Comparison of ENCODE assay signal across 12 cellular contexts in the genomic region with DNA sequence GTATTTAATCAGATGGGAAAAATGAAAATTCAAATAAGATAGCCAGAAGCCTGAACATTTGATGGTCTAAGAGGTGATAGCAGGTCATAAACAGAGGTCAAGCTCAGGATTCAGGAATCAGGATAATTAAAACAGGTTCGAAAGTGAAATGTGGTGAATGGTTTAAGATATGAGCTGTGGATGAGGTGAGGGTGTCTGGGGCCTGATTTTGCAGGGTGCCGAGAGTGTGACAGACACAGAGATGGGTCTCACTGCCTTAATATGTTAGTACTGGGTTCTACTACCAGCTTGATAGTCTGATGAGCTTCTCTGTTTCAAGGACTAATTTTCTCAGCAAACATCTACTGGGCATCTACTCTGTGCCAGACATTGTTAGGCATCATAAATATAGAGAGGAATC.
"Had no signal": no experiment of that assay in that cellular context is flagged by ENCODE, and none has a peak within 500 bp of the region (broad histone marks: within the 10 kb centered on the region; RNA-seq: fewer than 3 reads in every experiment).

No MANE protein-coding gene starts in this region.

- H3K27me3 ChIP-seq: adrenal gland, ovary, right lobe of liver, uterus had no signal

- H3K9me3 ChIP-seq: adrenal gland, ovary, right lobe of liver, tibial artery, uterus had no signal

- H3K4me3 Mint-ChIP-seq: activated CD4-positive, alpha-beta memory T cell treated with anti-CD3 and anti-CD28 coated beads for 36 hours had no signal

- H3K36me3 ChIP-seq: adrenal gland, ovary, right lobe of liver, tibial artery, uterus had no signal

- H3K27ac ChIP-seq: adrenal gland, ovary, right lobe of liver, tibial artery, uterus had no signal

- ATAC-seq: left lobe of liver, right lobe of liver had no signal

- H3K4me2 ChIP-seq: smooth muscle cell had no signal

- H3K4me1 ChIP-seq: adrenal gland, right lobe of liver, tibial artery, uterus had no signal

- H3K36me3 Mint-ChIP-seq: activated CD4-positive, alpha-beta memory T cell treated with anti-CD3 and anti-CD28 coated beads for 36 hours had no signal

- H3K4me3 ChIP-seq: adrenal gland, ovary, right lobe of liver, smooth muscle cell, tibial artery, uterus had no signal

- H3K9me3 Mint-ChIP-seq: activated CD4-positive, alpha-beta memory T cell treated with anti-CD3 and anti-CD28 coated beads for 36 hours had no signal

- DNase-seq: activated CD8-positive, alpha-beta memory T cell treated with anti-CD3 and anti-CD28 coated beads, Interleukin-2, amount 50 U/mL, for 4 hours; activated naive CD4-positive, alpha-beta T cell treated with anti-CD3 and anti-CD28 coated beads, Interleukin-2, amount 50 U/mL, for 16 hours; adrenal gland; midbrain; ovary; right lobe of liver; T-helper 9 cell; tibial artery; uterus had no signal

- H3K27ac Mint-ChIP-seq: activated CD4-positive, alpha-beta memory T cell treated with anti-CD3 and anti-CD28 coated beads for 36 hours had no signal
